ENCODE assay signal across 26 cellular contexts in genomic region chr9:22078081-22078480, GRCh38.
"Had no signal": no experiment of that assay in that cellular context is flagged by ENCODE, and none has a peak within 500 bp of the region (broad histone marks: within the 10 kb centered on the region; RNA-seq: fewer than 3 reads in every experiment).

No MANE protein-coding gene starts in this region.

- DNase-seq: activated CD4-positive, alpha-beta T cell treated with anti-CD3 and anti-CD28 coated beads for 48 hours; activated CD4-positive, CD25-positive, alpha-beta regulatory T cell treated with anti-CD3 and anti-CD28 coated beads, Interleukin-2, amount 50 U/mL, for 72 hours; activated gamma-delta T cell; activated naive CD4-positive, alpha-beta T cell treated with anti-CD3 and anti-CD28 coated beads for 36 hours; activated naive CD8-positive, alpha-beta T cell treated with anti-CD3 and anti-CD28 coated beads, Interleukin-2, amount 50 U/mL, for 24 hours; amniotic stem cell; body of pancreas; central memory CD4-positive, alpha-beta T cell; cortex of kidney; IMR-90; KBM-7; MV-4-11; NCI-H1105; NCI-H1436; NCI-H1694 treated with DMSO at 0.1 percent for 48 hours; NCI-H2029 treated with DMSO at 0.1 percent for 48 hours; NCI-H510A treated with DMSO at 0.1 percent for 48 hours; NCI-H69; NK-92 treated with Interleukin-12 subunit alpha and Interleukin-12 subunit beta, amount 100 ng/mL, for 24 hours; OCI-M1; RPMI8226; T-cell; T-helper 9 cell had no signal

- H3K4me3 Mint-ChIP-seq: activated naive CD4-positive, alpha-beta T cell treated with anti-CD3 and anti-CD28 coated beads for 36 hours; activated naive CD8-positive, alpha-beta T cell treated with anti-CD3 and anti-CD28 coated beads, Interleukin-2, amount 50 U/mL, for 24 hours; WTC11 had no signal

- H3K9me3 Mint-ChIP-seq: activated naive CD4-positive, alpha-beta T cell treated with anti-CD3 and anti-CD28 coated beads for 36 hours; activated naive CD8-positive, alpha-beta T cell treated with anti-CD3 and anti-CD28 coated beads, Interleukin-2, amount 50 U/mL, for 24 hours; T-cell; WTC11 had no signal

- ATAC-seq: activated naive CD8-positive, alpha-beta T cell treated with anti-CD3 and anti-CD28 coated beads, Interleukin-2, amount 50 U/mL, for 24 hours; body of pancreas; Panc1; Right ventricle myocardium inferior; T-cell; WTC11 had no signal

- H3K27ac Mint-ChIP-seq: activated naive CD4-positive, alpha-beta T cell treated with anti-CD3 and anti-CD28 coated beads for 36 hours; activated naive CD8-positive, alpha-beta T cell treated with anti-CD3 and anti-CD28 coated beads, Interleukin-2, amount 50 U/mL, for 24 hours; WTC11 had no signal

- H3K36me3 Mint-ChIP-seq: T-cell, WTC11 had no signal
